Comparison of ENCODE assay signal across 8 cellular contexts in genomic region chr1:242523968-242524570, GRCh38. TPM values are rescaled to one million over a fixed set of nuclear protein-coding genes. Genes with fewer than 3 reads are reported as not detected.
A peak's percentile ranks its signal among the peaks of the same experiment; 100 is the strongest.
DNase-seq lines count a peak whose midpoint lies in the region; ATAC-seq, FAIRE-seq and TF ChIP-seq lines count a peak whose summit lies in the region.

No MANE protein-coding gene starts in this region.

- H3K9me3 ChIP-seq in HEK293 (ENCODE audit: control insufficient read depth, insufficient read depth, low read depth, low read length) (no peaks in the 10 kb centered on the region), OCI-LY7 (ENCODE audit: low read length) (no peaks in the 10 kb centered on the region)

- H3K4me1 ChIP-seq in HEK293 (ENCODE audit: control insufficient read depth, insufficient read depth, low read length) = no peaks in the 10 kb centered on the region; the same call in 1 of the 2 replicates
- H3K4me1 ChIP-seq in OCI-LY7 (ENCODE audit: insufficient read depth, low read length, poor library complexity, severe bottlenecking) = no peaks in the 10 kb centered on the region

- FAIRE-seq in frontal cortex (lab: Jason Lieb, UNC) = no peak

- H4K20me1 ChIP-seq in OCI-LY7 (ENCODE audit: insufficient read depth, low read length) = no peaks in the 10 kb centered on the region

- POLR2A ChIA-PET in HEK293 (lab: Yijun Ruan, JAX) (interaction anchor here (0.6 kb wide), 2 partner anchors 15 to 122 kb away, joined by 3 read pairs; no protein-coding TSS in a partner anchor), OCI-LY7 (lab: Charles Lee) (no interaction called here)

- intact Hi-C loops in OCI-LY7 (cut with micrococcal nuclease; ENCODE audit: unreplicated experiment) = no loop called here

- TF ChIP-seq CTCF in HEK293 (tag by site-specific recombination; IDR thresholded peaks at IDR 0.05) (no peak), omental fat pad (IDR thresholded peaks at IDR 0.05) (no peak), OCI-LY7 (conservative IDR thresholded peaks at IDR 0.05; ENCODE audit: low read length) (no peak)

- H3K4me3 ChIP-seq in HEK293 (ENCODE audit: low read depth, low read length) = peak overlapping the region; percentile 70
- no peak overlapping the region for H3K4me3 ChIP-seq in OCI-LY7 (ENCODE audit: low read depth, low read length, poor library complexity, severe bottlenecking)

- no peak overlapping the region for H3K4me2 ChIP-seq in OCI-LY7 (ENCODE audit: low read length)

- BruUV-seq in OCI-LY7 (replicated peaks; lab: Mats Ljungman, UMichigan) = no TSS peak

- no peaks in the 10 kb centered on the region for H3K9me2 ChIP-seq in OCI-LY7 (ENCODE audit: insufficient read depth, low read length)

- H3K79me2 ChIP-seq in OCI-LY7 (ENCODE audit: insufficient read depth, low read depth, low read length) = no peaks in the 10 kb centered on the region

- H3K27ac ChIP-seq in HEK293 (ENCODE audit: extremely low read depth, low read depth, low read length) = no peak overlapping the region; the same call in 1 of the 2 replicates
- H3K27ac ChIP-seq in OCI-LY7 (ENCODE audit: low read depth, low read length, poor library complexity, severe bottlenecking) = no peak overlapping the region

- H3K36me3 ChIP-seq in HEK293 (ENCODE audit: control insufficient read depth in 2 of 2, insufficient read depth in 1 of 2, low read length in 2 of 2) (no peaks in the 10 kb centered on the region; a peak in 1 of 3 replicates), OCI-LY7 (ENCODE audit: insufficient read depth, low read length) (no peaks in the 10 kb centered on the region)

- no peak overlapping the region for H2AFZ ChIP-seq in OCI-LY7 (ENCODE audit: low read length)

- DNase-seq in AG08396 (ENCODE audit: low spot score) = peak; percentile 52
- peak; percentile 52 for DNase-seq in T1000 (lab: John Stamatoyannopoulos, UW)
- peak; percentile 79 to 80 for DNase-seq in frontal cortex (ENCODE audit: low spot score in 2 of 2)
- DNase-seq in pons (ENCODE audit: low spot score) = peak; percentile 65
- DNase-seq in RPMI8226 = no peak
- DNase-seq in omental fat pad (ENCODE audit: low spot score) = no peak
- no peak for DNase-seq in OCI-LY7 (ENCODE audit: low spot score)

- CTCF ChIA-PET in HEK293 (lab: Yijun Ruan, JAX) = interaction anchor here (0.5 to 0.6 kb wide), 2 partner anchors 10 to 770 kb away, joined by 3 read pairs; no protein-coding TSS in a partner anchor
- CTCF ChIA-PET in OCI-LY7 (lab: Charles Lee; ENCODE audit: unreplicated experiment) = no interaction called here

- no peak for ATAC-seq in omental fat pad (ENCODE audit: low FRiP score)

TF ChIP-seq in HEK293, 187 proteins besides CTCF, POLR2A, EP300 and RAD21 (continues in another document):
- TF ChIP-seq KLF16 (tag by site-specific recombination; IDR thresholded peaks at IDR 0.05) (no peak), ZNF398 (tag by site-specific recombination; IDR thresholded peaks at IDR 0.05) (peak; percentile 71; the same call in 1 of the 2 replicates), ZNF449 (tag by site-specific recombination; IDR thresholded peaks at IDR 0.05) (peak; percentile 33; the same call in 1 of the 2 replicates), ZNF501 (tag by site-specific recombination; IDR thresholded peaks at IDR 0.05) (no peak), ZNF701 (tag by site-specific recombination; IDR thresholded peaks at IDR 0.05) (no peak), PBX3 (CRISPR knock-in tag; IDR thresholded peaks at IDR 0.05) (peak; percentile 91), ZSCAN4 (tag by site-specific recombination; IDR thresholded peaks at IDR 0.05) (no peak), ZNF660 (tag by site-specific recombination; IDR thresholded peaks at IDR 0.05) (peak; percentile 83; the same call in 1 of the 2 replicates), ZNF121 (tag by site-specific recombination; IDR thresholded peaks at IDR 0.05) (no peak), SCRT2 (tag by site-specific recombination; IDR thresholded peaks at IDR 0.05) (peak; percentile 51; the same call in 1 of the 2 replicates), ZFP3 (tag by site-specific recombination; IDR thresholded peaks at IDR 0.05; ENCODE audit: low read depth) (peak; percentile 55; the same call in 1 of the 2 replicates), ZBTB6 (tag by site-specific recombination; IDR thresholded peaks at IDR 0.05) (peak; percentile 95; the same call in 1 of the 2 replicates), OSR2 (tag by site-specific recombination; IDR thresholded peaks at IDR 0.05) (0 out of 2 replicates have a peak, but pooled peaks have one; percentile 28), ZNF488 (tag by site-specific recombination; IDR thresholded peaks at IDR 0.05) (no peak), ZNF558 (tag by site-specific recombination; IDR thresholded peaks at IDR 0.05) (no peak), ZEB2 (tag by site-specific recombination; IDR thresholded peaks at IDR 0.05) (peak; percentile 54; the same call in 1 of the 2 replicates), ZBTB48 (tag by site-specific recombination; IDR thresholded peaks at IDR 0.05) (peak; percentile 83), ZNF335 (tag by site-specific recombination; conservative IDR thresholded peaks at IDR 0.05) (peak; percentile 97), ZNF2 (tag by site-specific recombination; IDR thresholded peaks at IDR 0.05) (peak; percentile 80; the same call in 1 of the 2 replicates), ZFHX2 (tag by site-specific recombination; conservative IDR thresholded peaks at IDR 0.05) (peak; percentile 53)

RNA-seq across cellular contexts. Expression of gene PLD5, which starts 0.4 kb away (rescaled TPM):
- total RNA-seq in frontal cortex (2.0 TPM), omental fat pad (under 1 TPM; 0.28 to 0.79 (median 0.34) TPM), OCI-LY7 (2022) (not detected in 2 replicates)
- total RNA-seq in OCI-LY7 (2014; rRNA removed; shearing (Covaris generic)) = not detected in 2 replicates

Comparison
In these comparisons a context has a peak if more than half of its experiments do, and no peak if none do; other contexts are left out.
1. DNase-seq: peak in AG08396 (single experiment), T1000 (single experiment), frontal cortex (2 of 2) and pons (single experiment); none in RPMI8226 (single experiment), omental fat pad (single experiment) and OCI-LY7 (single experiment).